Comparison of ENCODE assay signal across 24 cellular contexts in the genomic region with DNA sequence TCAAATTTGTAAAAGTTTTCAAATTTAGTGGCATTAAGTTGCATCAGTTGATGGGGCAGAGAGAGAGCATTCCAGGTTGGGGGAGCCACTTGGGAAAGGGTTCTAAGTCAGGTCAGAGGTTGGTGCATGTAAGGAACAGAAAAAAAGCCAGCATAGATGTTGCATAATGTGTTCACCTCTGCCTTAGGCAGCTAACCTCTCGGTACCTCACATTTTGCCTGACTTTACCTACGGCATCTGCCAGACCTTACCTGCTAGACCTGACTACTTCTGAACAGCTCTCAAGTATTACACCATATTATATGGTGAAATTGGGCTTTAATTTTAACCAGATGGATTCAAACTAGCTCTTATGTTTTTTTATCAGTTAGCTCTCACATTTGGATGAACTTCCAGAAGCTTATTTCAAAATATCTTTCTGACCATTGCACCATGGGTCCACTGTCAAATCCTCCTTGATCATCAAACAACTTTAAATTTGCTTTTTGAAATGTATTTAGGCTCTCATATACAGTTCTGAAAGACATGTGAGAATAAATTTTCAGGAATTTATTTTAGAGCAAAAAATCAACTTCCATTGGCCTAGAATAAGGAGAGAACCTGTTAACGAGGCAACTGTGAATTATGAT. TPM values are rescaled to one million over a fixed set of nuclear protein-coding genes. Genes with fewer than 3 reads are reported as not detected.
DNase-seq lines count a peak whose midpoint lies in the region; ATAC-seq, FAIRE-seq and TF ChIP-seq lines count a peak whose summit lies in the region.
"Had no signal": no experiment of that assay in that cellular context is flagged by ENCODE, and none has a peak within 500 bp of the region (broad histone marks: within the 10 kb centered on the region; RNA-seq: fewer than 3 reads in every experiment).

No MANE protein-coding gene starts in this region.

- peak; percentile 62 for FAIRE-seq in bronchial epithelial cell (lab: Jason Lieb, UNC)
- FAIRE-seq: A204.1, D721Med, G401.6, GM12891, GM18507 had no signal

- DNase-seq in A673 (ENCODE audit: low spot score): no peak
- DNase-seq in SK-N-MC (ENCODE audit: low read depth, low spot score): no peak
- no peak for DNase-seq in bronchial epithelial cell (ENCODE audit: low read depth)
- DNase-seq in left lobe of liver (ENCODE audit: low spot score): peak; percentile 62
- DNase-seq in stimulated activated CD4-positive, alpha-beta T cell treated with anti-CD3 and anti-CD28 coated beads, Interleukin-12 subunit alpha, Interleukin-12 subunit beta, amount 100 ng/mL, for 4 hours: no peak
- DNase-seq: 8988T; AML-193; Caco-2; Calu3; CD4-positive, alpha-beta T cell; CD8-positive, alpha-beta T cell; DMS79 treated with DMSO at 0.1 percent for 48 hours; GF-D8 had no signal

- no peak overlapping the region for H3K9ac ChIP-seq in SK-N-MC (ENCODE audit: insufficient read length)
- H3K9ac ChIP-seq: BLaER1 treated with 17β-estradiol and CSF1 and Interleukin-3, amounts not matched to agents 10 nM and 100 nM had no signal

- BruUV-seq in A673 (replicated peaks; lab: Mats Ljungman, UMichigan): no TSS peak

- peaks cover 35% of the 10 kb centered on the region for H3K4me1 ChIP-seq in A673 (ENCODE audit: insufficient read depth, low read length, poor library complexity, severe bottlenecking)
- H3K4me1 ChIP-seq: BLaER1 treated with 17β-estradiol and CSF1 and Interleukin-3, amounts not matched to agents 10 nM and 100 nM; Caco-2 had no signal

- POLR2A ChIA-PET in A673 (lab: Charles Lee; ENCODE audit: low non-redundant PET): no interaction called here

- peak; percentile 67 for ATAC-seq in left lobe of liver
- no peak for ATAC-seq in GM21447 (IDR thresholded peaks at IDR 0.05; ENCODE audit: unreplicated experiment)
- ATAC-seq in HG03354 (IDR thresholded peaks at IDR 0.05; ENCODE audit: poor library complexity, severe bottlenecking, unreplicated experiment): no peak
- no peak for ATAC-seq in HG03196 (IDR thresholded peaks at IDR 0.05; ENCODE audit: unreplicated experiment)
- ATAC-seq: CD8-positive, alpha-beta T cell had no signal

- H3K9me3 ChIP-seq in A673 (ENCODE audit: low read depth, low read length, poor library complexity, severe bottlenecking): peaks cover 14% of the 10 kb centered on the region
- no peaks in the 10 kb centered on the region for H3K9me3 ChIP-seq in SK-N-MC (ENCODE audit: low read depth, low read length)
- H3K9me3 ChIP-seq: Caco-2 had no signal

- no peaks in the 10 kb centered on the region for H3K36me3 ChIP-seq in A673 (ENCODE audit: insufficient read depth, low read length, poor library complexity, severe bottlenecking)
- no peaks in the 10 kb centered on the region for H3K36me3 ChIP-seq in SK-N-MC (ENCODE audit: insufficient read depth, low read length)
- H3K36me3 ChIP-seq in bronchial epithelial cell (ENCODE audit: control insufficient read depth, insufficient read depth, low read length): no peaks in the 10 kb centered on the region
- H3K36me3 ChIP-seq: BLaER1 treated with 17β-estradiol and CSF1 and Interleukin-3, amounts not matched to agents 10 nM and 100 nM had no signal

- H3K27ac ChIP-seq in A673 (ENCODE audit: low read depth, low read length, poor library complexity, severe bottlenecking) (peak overlapping the region; percentile 95), SK-N-MC (peak overlapping the region; percentile 98)
- H3K27ac ChIP-seq: BLaER1 treated with 17β-estradiol and CSF1 and Interleukin-3, amounts not matched to agents 10 nM and 100 nM; C4-2B had no signal

- H3K4me3 ChIP-seq in A673 (ENCODE audit: low read depth, low read length, poor library complexity, severe bottlenecking): no peak overlapping the region
- peak overlapping the region; percentile 72; the same call in 1 of the 2 replicates for H3K4me3 ChIP-seq in SK-N-MC
- no peak overlapping the region for H3K4me3 ChIP-seq in bronchial epithelial cell (ENCODE audit: low read depth, low read length)
- H3K4me3 ChIP-seq: BLaER1 treated with 17β-estradiol and CSF1 and Interleukin-3, amounts not matched to agents 10 nM and 100 nM had no signal

- TF ChIP-seq CTCF in A673 (conservative IDR thresholded peaks at IDR 0.05; ENCODE audit: low read depth, low read length) (no peak), bronchial epithelial cell (IDR thresholded peaks at IDR 0.05; ENCODE audit: insufficient read depth, low read length, severe bottlenecking) (no peak)

- intact Hi-C loops in A673 (cut with micrococcal nuclease; ENCODE audit: unreplicated experiment): loop anchor here (5.0 kb wide), 2 partner anchors 420 to 895 kb away; no protein-coding TSS in a partner anchor

- CTCF ChIA-PET in A673 (lab: Charles Lee): no interaction called here

- H3K27me3 ChIP-seq in A673 (replicated peaks; ENCODE audit: insufficient read depth, low read depth, low read length, poor library complexity) (no peaks in the 10 kb centered on the region), bronchial epithelial cell (ENCODE audit: control insufficient read depth, insufficient read depth, low read length) (no peaks in the 10 kb centered on the region)

RNA-seq across cellular contexts. Expression of gene CXorf66, which starts 7.4 kb away (rescaled TPM):
- total RNA-seq in A673 (2021): not detected in 2 replicates
- total RNA-seq in bronchial epithelial cell: not detected in 2 replicates
- total RNA-seq in left lobe of liver: not detected
- total RNA-seq: B cell; Caco-2; Calu3; CD4-positive, alpha-beta T cell; CD8-positive, alpha-beta T cell had no signal

RNA-seq across cellular contexts. Expression of gene ATP11C, which starts 39.9 kb away (rescaled TPM):
- total RNA-seq in A673 (2021): 88.5 and 93.1 TPM in 2 replicates
- total RNA-seq in bronchial epithelial cell: 10.0 and 11.3 TPM in 2 replicates
- total RNA-seq in left lobe of liver: 29.3 TPM
